Comparison of ENCODE assay signal across 21 cellular contexts in the genomic region with DNA sequence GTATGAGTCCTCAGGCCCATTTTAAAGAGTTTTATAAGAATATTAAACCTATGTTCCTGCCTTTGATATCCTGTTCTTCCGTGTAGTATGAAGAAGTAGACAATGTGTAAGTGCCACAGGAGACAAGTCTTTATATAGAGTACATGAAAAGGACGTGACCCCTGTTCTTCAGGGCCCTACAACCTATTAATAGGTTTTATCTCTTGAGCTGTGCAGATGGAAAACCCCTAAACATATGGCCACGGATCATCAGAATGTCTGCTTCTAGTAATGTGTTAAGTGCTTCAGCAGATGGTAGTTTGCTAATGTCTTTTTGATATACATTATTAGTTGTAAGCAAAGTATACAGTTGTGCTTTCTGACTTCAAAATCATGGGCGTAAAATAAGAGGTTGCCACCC.
"Had no signal": no experiment of that assay in that cellular context is flagged by ENCODE, and none has a peak within 500 bp of the region (broad histone marks: within the 10 kb centered on the region; RNA-seq: fewer than 3 reads in every experiment).

No MANE protein-coding gene starts in this region.

- H3K4me3 ChIP-seq: coronary artery, esophagus muscularis mucosa, left ventricle myocardium inferior, mucosa of descending colon, stomach, testis, upper lobe of left lung had no signal

- H3K9ac ChIP-seq: parathyroid adenoma had no signal

- H3K9me3 Mint-ChIP-seq: brain; central memory CD8-positive, alpha-beta T cell; memory B cell had no signal

- H3K79me2 ChIP-seq: parathyroid adenoma had no signal

- H3K27ac ChIP-seq: coronary artery, esophagus muscularis mucosa, left ventricle myocardium inferior, parathyroid adenoma, stomach, testis, upper lobe of left lung had no signal

- DNase-seq: activated CD4-positive, alpha-beta memory T cell treated with anti-CD3 and anti-CD28 coated beads, Interleukin-2, amount 10 ng/mL, durations not matched to agents 7 days and 5 days; activated CD4-positive, alpha-beta T cell treated with anti-CD3 and anti-CD28 coated beads for 4 hours; activated effector memory CD4-positive, alpha-beta T cell treated with anti-CD3 and anti-CD28 coated beads, Interleukin-2, amount 50 U/mL, for 16 hours; activated naive CD8-positive, alpha-beta T cell treated with anti-CD3 and anti-CD28 coated beads, Interleukin-2, amount 10 ng/mL, durations not matched to agents 7 days and 5 days; activated T-cell treated with anti-CD3 and anti-CD28 coated beads, Interleukin-2, amount 50 U/mL, for 48 hours; effector CD4-positive, alpha-beta T cell; hippocampal formation; kidney; left ventricle myocardium inferior; mucosa of descending colon; naive thymus-derived CD8-positive, alpha-beta T cell; stimulated activated CD4-positive, alpha-beta T cell treated with anti-CD3 and anti-CD28 coated beads, Interleukin-1b, Interleukin-23, amount 100 ng/mL, for 48 hours; stomach; testis; upper lobe of left lung had no signal

- H3K9me3 ChIP-seq: esophagus muscularis mucosa, left ventricle myocardium inferior, mucosa of descending colon, stomach, testis, upper lobe of left lung had no signal

- H3K27ac Mint-ChIP-seq: activated CD4-positive, alpha-beta memory T cell treated with anti-CD3 and anti-CD28 coated beads, Interleukin-2, amount 10 ng/mL, durations not matched to agents 7 days and 5 days; activated naive CD8-positive, alpha-beta T cell treated with anti-CD3 and anti-CD28 coated beads, Interleukin-2, amount 10 ng/mL, durations not matched to agents 7 days and 5 days; memory B cell had no signal

- H3K27me3 Mint-ChIP-seq: activated CD4-positive, alpha-beta memory T cell treated with anti-CD3 and anti-CD28 coated beads, Interleukin-2, amount 10 ng/mL, durations not matched to agents 7 days and 5 days; activated naive CD8-positive, alpha-beta T cell treated with anti-CD3 and anti-CD28 coated beads, Interleukin-2, amount 10 ng/mL, durations not matched to agents 7 days and 5 days; memory B cell; naive thymus-derived CD8-positive, alpha-beta T cell had no signal

- H3K4me1 ChIP-seq: esophagus muscularis mucosa, parathyroid adenoma, stomach, testis, upper lobe of left lung had no signal

- H3K4me3 Mint-ChIP-seq: activated CD4-positive, alpha-beta memory T cell treated with anti-CD3 and anti-CD28 coated beads, Interleukin-2, amount 10 ng/mL, durations not matched to agents 7 days and 5 days; activated naive CD8-positive, alpha-beta T cell treated with anti-CD3 and anti-CD28 coated beads, Interleukin-2, amount 10 ng/mL, durations not matched to agents 7 days and 5 days; brain; central memory CD8-positive, alpha-beta T cell; memory B cell had no signal

- H3K4me1 Mint-ChIP-seq: brain; central memory CD8-positive, alpha-beta T cell had no signal

- H2AFZ ChIP-seq: parathyroid adenoma had no signal

- H3K36me3 ChIP-seq: esophagus muscularis mucosa, left ventricle myocardium inferior, stomach, upper lobe of left lung had no signal

- H3K27me3 ChIP-seq: esophagus muscularis mucosa, stomach, testis, upper lobe of left lung had no signal

- ATAC-seq: mucosa of descending colon; naive thymus-derived CD8-positive, alpha-beta T cell had no signal
